In genomic region chr1:25623731-25624130, GRCh38 we compare ENCODE assay signal across 24 cellular contexts. TPM values are rescaled to one million over a fixed set of nuclear protein-coding genes. Genes with fewer than 3 reads are reported as not detected.
DNase-seq lines count a peak whose midpoint lies in the region.
"Had no signal": no experiment of that assay in that cellular context is flagged by ENCODE, and none has a peak within 500 bp of the region (broad histone marks: within the 10 kb centered on the region; RNA-seq: fewer than 3 reads in every experiment).

No MANE protein-coding gene starts in this region.

- H4K91ac ChIP-seq in trophoblast cell (ENCODE audit: low read depth, low read length): no peak overlapping the region

- peaks cover 73% of the 10 kb centered on the region for H3K4me1 Mint-ChIP-seq in activated T-cell treated with anti-CD3 and anti-CD28 coated beads, Interleukin-2, amount 50 U/mL, for 24 hours (ENCODE audit: low read depth)
- peaks cover 68 to 80% (median 76%) of the 10 kb centered on the region in 3 donors for H3K4me1 Mint-ChIP-seq in CD8-positive, alpha-beta memory T cell

- DNase-seq in activated T-cell treated with anti-CD3 and anti-CD28 coated beads, Interleukin-2, amount 50 U/mL, for 24 hours: no peak
- no peak for DNase-seq in activated T-cell treated with anti-CD3 and anti-CD28 coated beads for 4 hours
- no peak for DNase-seq in CD8-positive, alpha-beta memory T cell
- peak; percentile 7 for DNase-seq in activated CD8-positive, alpha-beta memory T cell treated with anti-CD3 and anti-CD28 coated beads, Interleukin-2, amount 50 U/mL, for 4 hours
- peak; percentile 87 to 95 for DNase-seq in trophoblast cell
- DNase-seq in GDM1 (lab: John Stamatoyannopoulos, UW): no peak
- no peak for DNase-seq in OCI-M1 (lab: John Stamatoyannopoulos, UW)
- DNase-seq: activated CD4-positive, CD25-positive, alpha-beta regulatory T cell treated with anti-CD3 and anti-CD28 coated beads, Interleukin-2, amount 50 U/mL, for 72 hours; activated effector memory CD4-positive, alpha-beta T cell treated with Interleukin-2 at 50 U/mL for 16 hours; Calu3; cerebellar nuclear complex; DMS79; foreskin keratinocyte; head of caudate nucleus; Kasumi-1; NCI-H1417 treated with DMSO at 0.1 percent for 48 hours; NCI-H2029 treated with DMSO at 0.1 percent for 48 hours; NCI-H524; right lobe of liver; Right ventricle myocardium superior; spleen; stimulated activated CD4-positive, alpha-beta T cell treated with anti-CD3 and anti-CD28 coated beads, Interleukin-2, amount 100 ng/mL, for 24 hours; tibial artery had no signal

- H2BK5ac ChIP-seq in trophoblast cell (ENCODE audit: low read depth, low read length, poor library complexity): no peak overlapping the region

- H3K27me3 ChIP-seq in CD8-positive, alpha-beta memory T cell (ENCODE audit: insufficient read depth, low read length, poor library complexity, severe bottlenecking): no peaks in the 10 kb centered on the region
- H3K27me3 ChIP-seq in trophoblast cell (ENCODE audit: insufficient read depth, low read length): no peaks in the 10 kb centered on the region
- H3K27me3 ChIP-seq: right lobe of liver, tibial artery had no signal

- H3K27me3 Mint-ChIP-seq in activated T-cell treated with anti-CD3 and anti-CD28 coated beads, Interleukin-2, amount 50 U/mL, for 24 hours: peaks cover 5% of the 10 kb centered on the region
- peaks cover 0 to 1% of the 10 kb centered on the region in 2 donors for H3K27me3 Mint-ChIP-seq in CD8-positive, alpha-beta memory T cell

- H4K12ac ChIP-seq in trophoblast cell (ENCODE audit: low read depth, low read length): no peak overlapping the region

- no peak overlapping the region for H3K18ac ChIP-seq in trophoblast cell (ENCODE audit: low read length)

- no peaks in the 10 kb centered on the region for H3K79me1 ChIP-seq in trophoblast cell (ENCODE audit: low read length)

- no peaks in the 10 kb centered on the region for H3K9me3 Mint-ChIP-seq in activated T-cell treated with anti-CD3 and anti-CD28 coated beads, Interleukin-2, amount 50 U/mL, for 24 hours
- no peaks in the 10 kb centered on the region for H3K9me3 Mint-ChIP-seq in CD8-positive, alpha-beta memory T cell

- H3K4me2 ChIP-seq in trophoblast cell (ENCODE audit: low read length): no peak overlapping the region

- H3K27ac Mint-ChIP-seq in activated T-cell treated with anti-CD3 and anti-CD28 coated beads, Interleukin-2, amount 50 U/mL, for 24 hours: peak overlapping the region; percentile 10
- peak overlapping the region in 6 of 8 donors; percentile 29 to 88 (median 58) for H3K27ac Mint-ChIP-seq in CD8-positive, alpha-beta memory T cell
- H3K27ac Mint-ChIP-seq: progenitor cell of endocrine pancreas had no signal

- H3K4me1 ChIP-seq in CD8-positive, alpha-beta memory T cell (ENCODE audit: insufficient read depth, low read length): peaks cover 62% of the 10 kb centered on the region
- H3K4me1 ChIP-seq in trophoblast cell (ENCODE audit: control insufficient read depth in 1 of 2, insufficient read depth in 2 of 2, low read length in 2 of 2): no peaks in the 10 kb centered on the region
- H3K4me1 ChIP-seq: foreskin keratinocyte had no signal

- peaks cover 3% of the 10 kb centered on the region for H3K36me3 Mint-ChIP-seq in activated T-cell treated with anti-CD3 and anti-CD28 coated beads, Interleukin-2, amount 50 U/mL, for 24 hours (ENCODE audit: low read depth)
- H3K36me3 Mint-ChIP-seq in CD8-positive, alpha-beta memory T cell: peaks cover 0 to 5% (median 2%) of the 10 kb centered on the region in 3 donors

- POLR2A ChIA-PET in CD8-positive, alpha-beta memory T cell (lab: Charles Lee): no interaction called here

- no peak overlapping the region for H4K8ac ChIP-seq in trophoblast cell (ENCODE audit: low read depth, low read length)

- no peaks in the 10 kb centered on the region for H3K9me3 ChIP-seq in CD8-positive, alpha-beta memory T cell (ENCODE audit: low read length)
- no peaks in the 10 kb centered on the region for H3K9me3 ChIP-seq in trophoblast cell (ENCODE audit: insufficient read depth, low read depth, low read length)
- H3K9me3 ChIP-seq: right lobe of liver, spleen, tibial artery had no signal

- H3K9ac ChIP-seq in trophoblast cell (ENCODE audit: low read length): no peak overlapping the region

- H3K27ac ChIP-seq in CD8-positive, alpha-beta memory T cell (ENCODE audit: low read depth, low read length): no peak overlapping the region
- H3K27ac ChIP-seq in trophoblast cell (ENCODE audit: low read depth, low read length): no peak overlapping the region
- H3K27ac ChIP-seq: foreskin keratinocyte, right lobe of liver, spleen, tibial artery had no signal

- no peak overlapping the region for H2AFZ ChIP-seq in trophoblast cell (ENCODE audit: insufficient read depth, low read length, poor library complexity)

- H3K4ac ChIP-seq in trophoblast cell (ENCODE audit: low read depth, low read length): no peak overlapping the region

- no CpG with 5 or more reads among the region's 4 CpGs for WGBS in trophoblast cell (ENCODE audit: extremely low coverage, insufficient coverage, insufficient read length)

- no peak overlapping the region for H3K23ac ChIP-seq in trophoblast cell (ENCODE audit: low read length)

- no peak overlapping the region for H3K4me3 ChIP-seq in CD8-positive, alpha-beta memory T cell (ENCODE audit: low read length)
- H3K4me3 ChIP-seq in trophoblast cell (ENCODE audit: low read depth, low read length): no peak overlapping the region
- H3K4me3 ChIP-seq: right lobe of liver, spleen, tibial artery had no signal

- no peak overlapping the region for H3K4me3 Mint-ChIP-seq in activated T-cell treated with anti-CD3 and anti-CD28 coated beads, Interleukin-2, amount 50 U/mL, for 24 hours
- H3K4me3 Mint-ChIP-seq in CD8-positive, alpha-beta memory T cell: peak overlapping the region in 6 of 7 donors; percentile 2 to 67 (median 11)

- no peak overlapping the region for H2BK120ac ChIP-seq in trophoblast cell (ENCODE audit: insufficient read depth, low read length, poor library complexity)

- H2AK5ac ChIP-seq in trophoblast cell (ENCODE audit: low read length): no peak overlapping the region

- H3K14ac ChIP-seq in trophoblast cell (ENCODE audit: low read length): no peak overlapping the region

- no peaks in the 10 kb centered on the region for H3K36me3 ChIP-seq in CD8-positive, alpha-beta memory T cell (ENCODE audit: insufficient read depth, low read length)
- no peaks in the 10 kb centered on the region for H3K36me3 ChIP-seq in trophoblast cell (ENCODE audit: control insufficient read depth in 1 of 2, insufficient read depth in 2 of 2, low read length in 2 of 2)
- H3K36me3 ChIP-seq: right lobe of liver, spleen, tibial artery had no signal

- H3K79me2 ChIP-seq in trophoblast cell (ENCODE audit: control insufficient read depth, insufficient read depth, low read length, poor library complexity): no peaks in the 10 kb centered on the region

- no peak overlapping the region for H2BK12ac ChIP-seq in trophoblast cell (ENCODE audit: low read length)

- CTCF ChIA-PET in CD8-positive, alpha-beta memory T cell (lab: Charles Lee): interaction anchor here (0.6 to 3.0 kb wide), 5 partner anchors 15 to 186 kb away, joined by 3 to 9 read pairs (median 5); no protein-coding TSS in a partner anchor

RNA-seq across cellular contexts. Expression of gene MAN1C1, which starts 7.1 kb away (rescaled TPM):
- total RNA-seq in CD8-positive, alpha-beta memory T cell: 1 to 10 TPM; 2.8 to 3.6 TPM
- 5.6 TPM for polyA plus RNA-seq in CD8-positive, alpha-beta memory T cell
- 3.4 and 3.6 TPM in 2 replicates for polyA plus RNA-seq in trophoblast cell (2013)

Comparison
In these comparisons a context has a peak if more than half of its experiments do, and no peak if none do; other contexts are left out.
1. DNase-seq: peak in activated CD8-positive, alpha-beta memory T cell treated with anti-CD3 and anti-CD28 coated beads, Interleukin-2, amount 50 U/mL, for 4 hours (single experiment) and trophoblast cell (2 of 2); none in activated T-cell treated with anti-CD3 and anti-CD28 coated beads, Interleukin-2, amount 50 U/mL, for 24 hours (single experiment), activated T-cell treated with anti-CD3 and anti-CD28 coated beads for 4 hours (single experiment), CD8-positive, alpha-beta memory T cell (0 of 5), GDM1 (single experiment) and OCI-M1 (single experiment).